In the genomic region with DNA sequence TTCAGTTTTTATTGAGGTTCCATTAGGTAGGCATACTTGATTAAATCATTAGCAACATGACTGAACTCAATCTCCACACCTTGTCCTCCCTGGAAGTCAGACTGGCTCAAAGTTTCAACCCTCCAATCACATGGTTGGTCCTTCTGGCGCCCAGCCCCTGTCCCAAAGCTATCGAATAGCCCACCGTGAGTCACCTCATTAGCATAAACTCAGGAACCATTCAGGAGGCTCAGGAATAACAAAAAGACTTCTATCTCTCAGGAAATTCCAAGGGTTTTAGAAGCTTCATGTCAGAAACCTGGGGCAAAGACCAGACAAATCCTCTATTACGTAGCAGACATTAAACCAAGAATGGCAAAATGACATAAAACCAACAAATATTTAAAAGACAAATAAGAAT, we compare ENCODE assay signal across 19 cellular contexts.
DNase-seq lines count a peak whose midpoint lies in the region; ATAC-seq and TF ChIP-seq lines count a peak whose summit lies in the region.
"Had no signal": no experiment of that assay in that cellular context is flagged by ENCODE, and none has a peak within 500 bp of the region (broad histone marks: within the 10 kb centered on the region; RNA-seq: fewer than 3 reads in every experiment).

No MANE protein-coding gene starts in this region.

- POLR2A ChIA-PET in A673 (lab: Charles Lee; ENCODE audit: low non-redundant PET) (no interaction called here), T-cell (lab: Charles Lee) (no interaction called here)

- H3K9me3 Mint-ChIP-seq in T-cell = no peaks in the 10 kb centered on the region

- H3K27ac Mint-ChIP-seq in T-cell = no peak overlapping the region
- H3K27ac Mint-ChIP-seq: B cell had no signal

- DNase-seq in A673 (ENCODE audit: low spot score) = peak; percentile 45
- peak; percentile 37 for DNase-seq in HT1080 (ENCODE audit: low read depth)
- peak; percentile 44 for DNase-seq in SK-MEL-5 (ENCODE audit: low read depth, low spot score)
- peak; percentile 37 for DNase-seq in iPS DF 6.9 (ENCODE audit: low read depth, low spot score)
- no peak for DNase-seq in NCI-H1092 treated with DMSO at 0.1 percent for 48 hours (lab: John Stamatoyannopoulos, UW)
- no peak for DNase-seq in activated CD4-positive, alpha-beta T cell treated with anti-CD3 and anti-CD28 coated beads, Interleukin-2, amount 50 U/mL, for 48 hours
- DNase-seq in T-cell = no peak
- DNase-seq: 8988T, COR-L47, DMS153, GF-D8, NCI-H1417, NCI-H187 treated with DMSO at 0.1 percent for 48 hours, NCI-H226, NCI-H524 treated with DMSO at 0.1 percent for 48 hours, SJCRH30 had no signal

- CTCF ChIA-PET in A673 (lab: Charles Lee) (no interaction called here), T-cell (lab: Charles Lee) (no interaction called here)

- ATAC-seq in T-cell (replicated peaks in 1 of 4) (no peak), HG03520 (IDR thresholded peaks at IDR 0.05; ENCODE audit: unreplicated experiment) (no peak)

- in situ Hi-C loops in SK-MEL-5 (cut with HindIII; ENCODE audit: low pct_unique_long_range_greater_than_20kb, low sequenced_read_pairs) = no loop called here

- H3K9me3 ChIP-seq in A673 (ENCODE audit: low read depth, low read length, poor library complexity, severe bottlenecking) (no peaks in the 10 kb centered on the region), iPS DF 6.9 (ENCODE audit: control insufficient read depth, insufficient read depth, low read length) (no peaks in the 10 kb centered on the region)
- H3K9me3 ChIP-seq: SJCRH30 had no signal

- intact Hi-C loops in A673 (cut with micrococcal nuclease; ENCODE audit: unreplicated experiment) = no loop called here

- H3K27ac ChIP-seq in A673 (ENCODE audit: low read depth, low read length, poor library complexity, severe bottlenecking) (no peak overlapping the region), iPS DF 6.9 (ENCODE audit: low read length) (no peak overlapping the region)
- H3K27ac ChIP-seq: HL-60, SJCRH30 had no signal

- TF ChIP-seq CTCF in A673 (conservative IDR thresholded peaks at IDR 0.05; ENCODE audit: low read depth, low read length) = no peak

- no peaks in the 10 kb centered on the region for H3K4me1 Mint-ChIP-seq in T-cell
- H3K4me1 Mint-ChIP-seq: B cell had no signal

- H3K36me3 Mint-ChIP-seq in T-cell = no peaks in the 10 kb centered on the region

- BruUV-seq in A673 (replicated peaks; lab: Mats Ljungman, UMichigan) = no TSS peak

- H3K4me3 ChIP-seq in A673 (ENCODE audit: low read depth, low read length, poor library complexity, severe bottlenecking) (no peak overlapping the region), iPS DF 6.9 (ENCODE audit: low read length) (no peak overlapping the region)
- H3K4me3 ChIP-seq: SJCRH30 had no signal

- H3K27me3 ChIP-seq in A673 (replicated peaks; ENCODE audit: insufficient read depth, low read depth, low read length, poor library complexity) (no peaks in the 10 kb centered on the region), iPS DF 6.9 (ENCODE audit: control insufficient read depth, insufficient read depth, low read length) (no peaks in the 10 kb centered on the region)
- H3K27me3 ChIP-seq: SJCRH30 had no signal

- no peak overlapping the region for H3K4me3 Mint-ChIP-seq in T-cell
- H3K4me3 Mint-ChIP-seq: B cell had no signal

- H3K4me1 ChIP-seq in A673 (ENCODE audit: insufficient read depth, low read length, poor library complexity, severe bottlenecking) (peaks cover 11% of the 10 kb centered on the region), iPS DF 6.9 (ENCODE audit: control insufficient read depth, insufficient read depth, low read length) (peaks cover 2% of the 10 kb centered on the region; the same call in 1 of the 2 replicates)
- H3K4me1 ChIP-seq: SJCRH30 had no signal

- WGBS in iPS DF 6.9 (ENCODE audit: insufficient coverage, insufficient read length) = no CpG with 5 or more reads among the region's 4 CpGs

- H3K27me3 Mint-ChIP-seq in T-cell = no peaks in the 10 kb centered on the region
- H3K27me3 Mint-ChIP-seq: B cell had no signal

- no peaks in the 10 kb centered on the region for H3K36me3 ChIP-seq in A673 (ENCODE audit: insufficient read depth, low read length, poor library complexity, severe bottlenecking)
- H3K36me3 ChIP-seq in iPS DF 6.9 (ENCODE audit: control insufficient read depth, insufficient read depth, low read length) = no peaks in the 10 kb centered on the region
- H3K36me3 ChIP-seq: SJCRH30 had no signal

Comparison
In these comparisons a context has a peak if more than half of its experiments do, and no peak if none do; other contexts are left out.
1. DNase-seq: peak in A673 (single experiment), HT1080 (single experiment), SK-MEL-5 (single experiment) and iPS DF 6.9 (single experiment); none in NCI-H1092 treated with DMSO at 0.1 percent for 48 hours (single experiment), activated CD4-positive, alpha-beta T cell treated with anti-CD3 and anti-CD28 coated beads, Interleukin-2, amount 50 U/mL, for 48 hours (0 of 2) and T-cell (0 of 34).